ENCODE assay signal across 8 cellular contexts in the genomic region with DNA sequence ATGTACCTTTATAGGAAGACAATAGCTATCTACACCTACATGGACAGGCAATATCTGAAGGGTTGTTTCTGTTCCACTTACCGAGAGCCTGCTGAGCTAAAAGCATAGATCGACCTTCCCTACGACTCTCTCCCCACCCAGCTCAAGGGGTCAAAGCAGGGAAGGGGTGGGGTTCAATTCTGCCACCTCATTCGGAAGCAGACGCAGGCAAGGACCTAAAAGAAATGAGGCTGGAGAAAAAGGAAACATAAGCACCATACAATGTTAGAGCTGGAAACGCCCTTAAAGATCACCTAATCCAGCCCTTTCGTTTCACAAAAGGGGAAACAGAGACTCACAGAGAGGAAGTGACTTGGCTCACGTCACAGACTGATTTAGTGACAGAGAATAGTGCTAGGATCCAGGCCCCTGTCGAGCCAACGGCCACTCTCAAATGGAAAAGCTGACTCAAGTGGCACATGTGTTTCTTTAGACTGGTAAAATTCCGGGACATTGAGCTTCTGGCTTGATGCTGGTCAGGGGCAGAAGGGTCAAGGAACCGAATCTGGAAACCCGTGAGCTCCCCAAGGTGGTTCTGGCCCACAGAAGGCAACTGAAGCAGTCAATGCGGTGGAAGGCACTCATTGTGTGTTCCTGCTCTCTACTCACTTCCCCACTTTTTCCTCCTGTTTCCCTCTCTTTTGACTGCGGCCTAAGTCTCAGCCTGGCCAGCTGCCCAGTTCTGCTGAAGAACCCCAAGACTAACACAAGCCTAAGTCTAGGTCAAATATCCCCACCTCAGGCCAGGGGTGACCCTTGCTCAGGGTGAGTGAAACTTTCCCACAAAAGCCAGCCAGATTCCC. TPM values are rescaled to one million over a fixed set of nuclear protein-coding genes. Genes with fewer than 3 reads are reported as not detected.
DNase-seq lines count a peak whose midpoint lies in the region; ATAC-seq, FAIRE-seq and TF ChIP-seq lines count a peak whose summit lies in the region.

No MANE protein-coding gene starts in this region.

- H3K4me1 Mint-ChIP-seq in endodermal cell = peaks cover 7% of the 10 kb centered on the region

- no peaks in the 10 kb centered on the region for H3K27me3 Mint-ChIP-seq in endodermal cell (ENCODE audit: insufficient read depth)

- no peak overlapping the region for H3K4me3 ChIP-seq in endodermal cell (ENCODE audit: low read length)
- no peak overlapping the region for H3K4me3 ChIP-seq in pancreas

- no peak overlapping the region for H3K4me3 Mint-ChIP-seq in endodermal cell

- peaks cover 68% of the 10 kb centered on the region for H3K9me3 Mint-ChIP-seq in endodermal cell

- peak overlapping the region; percentile 49 for H3K27ac Mint-ChIP-seq in endodermal cell

- WGBS in endodermal cell (ENCODE audit: insufficient coverage in 1 of 2, insufficient read length in 1 of 2), 2 experiments = 84 to 96% methylated on average over 4 to 14 of the region's 15 CpGs
- 58 to 76% methylated on average over 15 of the region's 15 CpGs for WGBS in pancreas, 2 donors

- H3K9ac ChIP-seq in endodermal cell (ENCODE audit: extremely low read depth, low read length, poor library complexity, severe bottlenecking) = no peak overlapping the region

- H3K27ac ChIP-seq in endodermal cell (ENCODE audit: low read depth, low read length) = peak overlapping the region; percentile 53
- peak overlapping the region in 3 of 4 donors; percentile 33 to 54 (median 50) for H3K27ac ChIP-seq in pancreas
- H3K27ac ChIP-seq in RWPE1 = no peak overlapping the region

- H3K4me1 ChIP-seq in endodermal cell (ENCODE audit: control insufficient read depth, insufficient read depth, low read length) (no peaks in the 10 kb centered on the region), pancreas (no peaks in the 10 kb centered on the region)

- FAIRE-seq in pancreas (lab: Jason Lieb, UNC) (no peak), H54 (lab: Jason Lieb, UNC) (no peak)

- peak; percentile 45 to 56 for DNase-seq in NCI-H446 (lab: John Stamatoyannopoulos, UW)
- no peak for DNase-seq in NCI-H446 treated with DMSO at 0.1 percent for 48 hours (lab: John Stamatoyannopoulos, UW)
- DNase-seq in T-helper 1 cell = peak in 3 of 5 donors; percentile 15 to 86 (median 24)
- DNase-seq in endodermal cell = no peak
- no peak for DNase-seq in pancreas
- DNase-seq in RWPE1 (ENCODE audit: low spot score) = no peak
- DNase-seq in H54 (ENCODE audit: insufficient read length, low spot score) = no peak

- intact Hi-C loops in pancreas (cut with DNase I) = no loop called here

- TF ChIP-seq POLR2A in H54 (IDR thresholded peaks at IDR 0.05; ENCODE audit: low read depth, low read length) = no peak

- peak; percentile 48 for ATAC-seq in HG03095 (IDR thresholded peaks at IDR 0.05; ENCODE audit: unreplicated experiment)
- peak in 3 of 4 donors; percentile 19 to 76 (median 61) for ATAC-seq in pancreas

- H3K9me3 ChIP-seq in endodermal cell (ENCODE audit: control insufficient read depth, low read length) (no peaks in the 10 kb centered on the region), pancreas (no peaks in the 10 kb centered on the region)

- POLR2A ChIA-PET in RWPE1 (lab: Yijun Ruan, JAX; ENCODE audit: low non-redundant PET) = no interaction called here

- H3K27me3 ChIP-seq in endodermal cell (ENCODE audit: control insufficient read depth, insufficient read depth, low read length, poor library complexity, severe bottlenecking) (no peaks in the 10 kb centered on the region), pancreas (no peaks in the 10 kb centered on the region)

- no peaks in the 10 kb centered on the region for H3K36me3 Mint-ChIP-seq in endodermal cell (ENCODE audit: low read depth)

- H3K36me3 ChIP-seq in endodermal cell (ENCODE audit: control insufficient read depth, insufficient read depth, low read length) (no peaks in the 10 kb centered on the region), pancreas (no peaks in the 10 kb centered on the region)

- CTCF ChIA-PET in RWPE1 (lab: Yijun Ruan, JAX) = interaction anchor here (1.2 kb wide), 1 partner anchor 75 kb away, joined by 3 read pairs; no protein-coding TSS in a partner anchor

- TF ChIP-seq CTCF in endodermal cell (conservative IDR thresholded peaks at IDR 0.05) = no peak
- TF ChIP-seq CTCF in pancreas (IDR thresholded peaks at IDR 0.05) = no peak
- no peak for TF ChIP-seq CTCF in RWPE1 (conservative IDR thresholded peaks at IDR 0.05; ENCODE audit: low read depth)

RNA-seq across cellular contexts. Expression of gene SEPTIN6, which starts 7.5 kb away (rescaled TPM):
- total RNA-seq in endodermal cell = 10 to 100 TPM; 11.5 to 18.7 TPM
- 46.6 TPM for polyA plus RNA-seq in endodermal cell (2013, experiment 1 of 2)
- 40.6 TPM for polyA plus RNA-seq in endodermal cell (2013, experiment 2 of 2)
- 10 to 100 TPM in 1 of 6 donors, 1 to 10 TPM in 5; 1.5 to 10.2 (median 3.8) TPM for total RNA-seq in pancreas
- polyA plus RNA-seq in pancreas = 1 to 10 TPM; 2.4 to 4.3 TPM

Comparison
In these comparisons a context has a peak if more than half of its experiments do, and no peak if none do; other contexts are left out.
1. DNase-seq: peak in NCI-H446 (2 of 2) and T-helper 1 cell (3 of 5); none in NCI-H446 treated with DMSO at 0.1 percent for 48 hours (single experiment), endodermal cell (single experiment), pancreas (0 of 6), RWPE1 (single experiment) and H54 (single experiment).